In genomic region chr1:58874327-58874726, GRCh38 we compare ENCODE assay signal across 9 cellular contexts.
DNase-seq lines count a peak whose midpoint lies in the region; ATAC-seq and TF ChIP-seq lines count a peak whose summit lies in the region.
"Had no signal": no experiment of that assay in that cellular context is flagged by ENCODE, and none has a peak within 500 bp of the region (broad histone marks: within the 10 kb centered on the region; RNA-seq: fewer than 3 reads in every experiment).

No MANE protein-coding gene starts in this region.

- H3K9me3 ChIP-seq in left lung (no peaks in the 10 kb centered on the region), stomach smooth muscle (ENCODE audit: control insufficient read depth in 2 of 2, low read length in 2 of 2) (no peaks in the 10 kb centered on the region), ovary (no peaks in the 10 kb centered on the region), Caco-2 (no peaks in the 10 kb centered on the region)
- no peaks in the 10 kb centered on the region for H3K9me3 ChIP-seq in CD8-positive, alpha-beta memory T cell (ENCODE audit: low read length)

- TF ChIP-seq POLR2A in ovary (IDR thresholded peaks at IDR 0.05) = no peak

- no peaks in the 10 kb centered on the region for H3K36me3 ChIP-seq in left lung
- no peaks in the 10 kb centered on the region for H3K36me3 ChIP-seq in stomach smooth muscle (ENCODE audit: control insufficient read depth in 2 of 2, insufficient read depth in 2 of 2, low read length in 2 of 2)
- no peaks in the 10 kb centered on the region for H3K36me3 ChIP-seq in CD8-positive, alpha-beta memory T cell (ENCODE audit: insufficient read depth, low read length)
- no peaks in the 10 kb centered on the region for H3K36me3 ChIP-seq in ovary
- H3K36me3 ChIP-seq in Caco-2 (ENCODE audit: control insufficient read depth, insufficient read depth, low read length) = no peaks in the 10 kb centered on the region

- no peak overlapping the region for H3K4me3 Mint-ChIP-seq in CD8-positive, alpha-beta memory T cell
- H3K4me3 Mint-ChIP-seq in Caco-2 (ENCODE audit: unreplicated experiment) = no peak overlapping the region

- POLR2A ChIA-PET in CD8-positive, alpha-beta memory T cell (lab: Charles Lee) = no interaction called here
- POLR2A ChIA-PET in Caco-2 (lab: Charles Lee) = no interaction called here

- H3K27ac Mint-ChIP-seq in CD8-positive, alpha-beta memory T cell = no peak overlapping the region
- no peak overlapping the region for H3K27ac Mint-ChIP-seq in Caco-2 (ENCODE audit: unreplicated experiment)

- no peak for TF ChIP-seq EP300 in ovary (IDR thresholded peaks at IDR 0.05)

- peak; percentile 49 for DNase-seq in NCI-H526 treated with DMSO at 0.1 percent for 48 hours (lab: John Stamatoyannopoulos, UW)
- no peak for DNase-seq in left lung
- DNase-seq in CD8-positive, alpha-beta memory T cell = no peak
- DNase-seq in HCEC 1CT = no peak
- DNase-seq in ovary = no peak
- no peak for DNase-seq in Caco-2
- DNase-seq: activated CD8-positive, alpha-beta memory T cell treated with anti-CD3 and anti-CD28 coated beads, Interleukin-2, amount 50 U/mL, for 48 hours had no signal

- H3K9ac ChIP-seq in stomach smooth muscle (ENCODE audit: low read length in 2 of 2) = peak overlapping the region in 1 of 2 donors; percentile 21

- peak overlapping the region; percentile 93 for H3K27ac ChIP-seq in cingulate gyrus (ENCODE audit: low read depth, low read length)
- peak overlapping the region; percentile 42 to 58 for H3K27ac ChIP-seq in left lung
- H3K27ac ChIP-seq in stomach smooth muscle (ENCODE audit: low read length) = peak overlapping the region; percentile 76
- H3K27ac ChIP-seq in CD8-positive, alpha-beta memory T cell (ENCODE audit: low read depth, low read length) = no peak overlapping the region
- H3K27ac ChIP-seq in ovary = no peak overlapping the region

- no peaks in the 10 kb centered on the region for H3K4me1 Mint-ChIP-seq in CD8-positive, alpha-beta memory T cell
- no peaks in the 10 kb centered on the region for H3K4me1 Mint-ChIP-seq in Caco-2 (ENCODE audit: low read depth, unreplicated experiment)

- H3K36me3 Mint-ChIP-seq in CD8-positive, alpha-beta memory T cell = peaks cover 0 to 13% (median 7%) of the 10 kb centered on the region in 3 donors
- no peaks in the 10 kb centered on the region for H3K36me3 Mint-ChIP-seq in Caco-2 (ENCODE audit: insufficient read depth, unreplicated experiment)

- H3K27me3 ChIP-seq in left lung = no peaks in the 10 kb centered on the region
- no peaks in the 10 kb centered on the region for H3K27me3 ChIP-seq in stomach smooth muscle (ENCODE audit: control insufficient read depth in 1 of 2, insufficient read depth in 2 of 2, low read length in 2 of 2)
- H3K27me3 ChIP-seq in CD8-positive, alpha-beta memory T cell (ENCODE audit: insufficient read depth, low read length, poor library complexity, severe bottlenecking) = no peaks in the 10 kb centered on the region
- H3K27me3 ChIP-seq in ovary = no peaks in the 10 kb centered on the region
- no peaks in the 10 kb centered on the region for H3K27me3 ChIP-seq in Caco-2 (replicated peaks; ENCODE audit: control insufficient read depth, insufficient read depth, low read length)

- peaks cover 0 to 5% of the 10 kb centered on the region in 2 donors for H3K27me3 Mint-ChIP-seq in CD8-positive, alpha-beta memory T cell
- no peaks in the 10 kb centered on the region for H3K27me3 Mint-ChIP-seq in Caco-2 (ENCODE audit: insufficient read depth, unreplicated experiment)

- BruUV-seq in Caco-2 (replicated peaks; lab: Mats Ljungman, UMichigan) = no TSS peak

- H3K4me1 ChIP-seq in left lung (peaks cover 9 to 19% of the 10 kb centered on the region in 2 donors), stomach smooth muscle (ENCODE audit: control insufficient read depth, insufficient read depth, low read length) (peaks cover 16% of the 10 kb centered on the region), ovary (ENCODE audit: insufficient read depth) (peaks cover 9% of the 10 kb centered on the region), Caco-2 (peaks cover 5% of the 10 kb centered on the region; the same call in 1 of the 2 replicates)
- H3K4me1 ChIP-seq in CD8-positive, alpha-beta memory T cell (ENCODE audit: insufficient read depth, low read length) = no peaks in the 10 kb centered on the region

- peak; percentile 36 for ATAC-seq in left lung

- H3K9me3 Mint-ChIP-seq in CD8-positive, alpha-beta memory T cell = no peaks in the 10 kb centered on the region
- H3K9me3 Mint-ChIP-seq in Caco-2 (ENCODE audit: unreplicated experiment) = no peaks in the 10 kb centered on the region

- TF ChIP-seq CTCF in left lung (IDR thresholded peaks at IDR 0.05) (no peak), ovary (IDR thresholded peaks at IDR 0.05) (no peak), Caco-2 (IDR thresholded peaks at IDR 0.05; ENCODE audit: insufficient read depth in 1 of 2, low read depth in 1 of 2, low read length in 1 of 2, severe bottlenecking in 1 of 2, unreplicated experiment in 1 of 2) (no peak)

- CTCF ChIA-PET in CD8-positive, alpha-beta memory T cell (lab: Charles Lee) = interaction anchor here (1.7 kb wide), 1 partner anchor 11 kb away, joined by 3 read pairs; no protein-coding TSS in a partner anchor
- CTCF ChIA-PET in Caco-2 (lab: Charles Lee) = no interaction called here

- H3K4me3 ChIP-seq in left lung = no peak overlapping the region
- H3K4me3 ChIP-seq in stomach smooth muscle (ENCODE audit: low read length in 2 of 2) = peak overlapping the region in 1 of 2 donors; percentile 29
- no peak overlapping the region for H3K4me3 ChIP-seq in CD8-positive, alpha-beta memory T cell (ENCODE audit: low read length)
- no peak overlapping the region for H3K4me3 ChIP-seq in ovary
- H3K4me3 ChIP-seq in Caco-2 (ENCODE audit: low read depth, low read length) = no peak overlapping the region

- intact Hi-C loops in left lung (cut with DNase I) (no loop called here), ovary (cut with DNase I) (no loop called here), Caco-2 (cut with micrococcal nuclease; ENCODE audit: unreplicated experiment) (no loop called here)

Comparison
In these comparisons a context has a peak if more than half of its experiments do, and no peak if none do; other contexts are left out.
1. H3K27ac ChIP-seq: peak in cingulate gyrus (single experiment), left lung (2 of 2) and stomach smooth muscle (single experiment); none in CD8-positive, alpha-beta memory T cell (single experiment) and ovary (0 of 2).